4 cellular contexts compared by ENCODE assay signal in genomic region chr9:137885121-137885520, GRCh38. TPM values are rescaled to one million over a fixed set of nuclear protein-coding genes. Genes with fewer than 3 reads are reported as not detected.
"Had no signal": no experiment of that assay in that cellular context is flagged by ENCODE, and none has a peak within 500 bp of the region (broad histone marks: within the 10 kb centered on the region; RNA-seq: fewer than 3 reads in every experiment).

No MANE protein-coding gene starts in this region.

RNA-seq across cellular contexts. Expression of gene CACNA1B, which starts 7.5 kb away (rescaled TPM):
- total RNA-seq: LHCN-M2, M059J, MCF 10A, NCI-H460 had no signal
